In genomic region chr1:235022341-235023196, GRCh38 we compare ENCODE assay signal across 10 cellular contexts.
A peak's percentile ranks its signal among the peaks of the same experiment; 100 is the strongest.
DNase-seq lines count a peak whose midpoint lies in the region; ATAC-seq, FAIRE-seq and TF ChIP-seq lines count a peak whose summit lies in the region.
"Had no signal": no experiment of that assay in that cellular context is flagged by ENCODE, and none has a peak within 500 bp of the region (broad histone marks: within the 10 kb centered on the region; RNA-seq: fewer than 3 reads in every experiment).

No MANE protein-coding gene starts in this region.

- no peaks in the 10 kb centered on the region for H3K79me2 ChIP-seq in H9 (ENCODE audit: insufficient read depth, low read length)

- H4K8ac ChIP-seq in H9 (replicated peaks; ENCODE audit: insufficient read length, low read depth, low read length): no peak overlapping the region

- no peak overlapping the region for H3K4me2 ChIP-seq in H9 (ENCODE audit: insufficient read depth, insufficient read length, low read length)

- peaks cover 49 to 66% of the 10 kb centered on the region in 2 donors for H3K4me1 Mint-ChIP-seq in natural killer cell treated with Interleukin-12 subunit alpha and Interleukin-12 subunit beta and Interleukin-15 and Interleukin-18, amount 100 ng/mL, for 72 hours (ENCODE audit: low read depth in 2 of 2)
- H3K4me1 Mint-ChIP-seq in natural killer cell: peaks cover 9% of the 10 kb centered on the region in 2 donors
- peaks cover 25 to 37% of the 10 kb centered on the region in 2 experiments for H3K4me1 Mint-ChIP-seq in H9

- H2BK15ac ChIP-seq in H9 (ENCODE audit: low read depth, low read length): no peak overlapping the region

- 53% methylated on average over 16 of the region's 16 CpGs for WGBS in esophagus muscularis mucosa
- no CpG with 5 or more reads among the region's 16 CpGs for WGBS in H9 (ENCODE audit: extremely low coverage, insufficient read length, low lambda C conversion rate)

- no peak overlapping the region for H3T11ph ChIP-seq in H9 (ENCODE audit: low read length)

- no peaks in the 10 kb centered on the region for H3K79me1 ChIP-seq in H9 (ENCODE audit: insufficient read depth, low read depth, low read length, poor library complexity, severe bottlenecking)

- peaks cover 0 to 17% (median 15%) of the 10 kb centered on the region in 4 donors for H3K4me1 ChIP-seq in esophagus muscularis mucosa
- H3K4me1 ChIP-seq in H9 (ENCODE audit: insufficient read depth, low read length): no peaks in the 10 kb centered on the region; the same call in 1 of the 2 replicates
- H3K4me1 ChIP-seq: pancreas had no signal

- H3K9ac ChIP-seq in H9 (ENCODE audit: extremely low read depth, insufficient read length, low read length): no peak overlapping the region

- no peak overlapping the region for H3K4me3 ChIP-seq in esophagus muscularis mucosa
- H3K4me3 ChIP-seq: pancreas had no signal

- H2BK20ac ChIP-seq in H9 (ENCODE audit: low read depth, low read length, poor library complexity, severe bottlenecking): no peak overlapping the region

- H4K5ac ChIP-seq in H9 (ENCODE audit: insufficient read length, low read depth, low read length): no peak overlapping the region

- H3K18ac ChIP-seq in H9 (ENCODE audit: insufficient read length, low read depth, low read length): no peak overlapping the region

- peak overlapping the region; percentile 38 to 90 for H3K27ac Mint-ChIP-seq in natural killer cell treated with Interleukin-12 subunit alpha and Interleukin-12 subunit beta and Interleukin-15 and Interleukin-18, amount 100 ng/mL, for 72 hours
- no peak overlapping the region for H3K27ac Mint-ChIP-seq in natural killer cell
- H3K27ac Mint-ChIP-seq in H9: no peak overlapping the region
- H3K27ac Mint-ChIP-seq: IgD-negative memory B cell had no signal

- peak overlapping the region; percentile 43 for H3K4me3 Mint-ChIP-seq in natural killer cell treated with Interleukin-12 subunit alpha and Interleukin-12 subunit beta and Interleukin-15 and Interleukin-18, amount 100 ng/mL, for 72 hours
- H3K4me3 Mint-ChIP-seq in natural killer cell (no peak overlapping the region), H9 (no peak overlapping the region)
- H3K4me3 Mint-ChIP-seq: IgD-negative memory B cell had no signal

- no peaks in the 10 kb centered on the region for H3K27me3 Mint-ChIP-seq in natural killer cell treated with Interleukin-12 subunit alpha and Interleukin-12 subunit beta and Interleukin-15 and Interleukin-18, amount 100 ng/mL, for 72 hours
- no peaks in the 10 kb centered on the region for H3K27me3 Mint-ChIP-seq in natural killer cell (ENCODE audit: low read depth in 2 of 2)
- H3K27me3 Mint-ChIP-seq in H9 (ENCODE audit: low read depth): peaks cover 9% of the 10 kb centered on the region
- H3K27me3 Mint-ChIP-seq: IgD-negative memory B cell had no signal

- H3K27me3 ChIP-seq in esophagus muscularis mucosa: no peaks in the 10 kb centered on the region
- H3K27me3 ChIP-seq in H9 (ENCODE audit: insufficient read depth, low read length): no peaks in the 10 kb centered on the region; the same call in 1 of the 2 replicates
- H3K27me3 ChIP-seq: pancreas had no signal

- peaks cover 6% of the 10 kb centered on the region for H3K9me3 Mint-ChIP-seq in natural killer cell treated with Interleukin-12 subunit alpha and Interleukin-12 subunit beta and Interleukin-15 and Interleukin-18, amount 100 ng/mL, for 72 hours
- peaks cover 2 to 3% of the 10 kb centered on the region in 2 donors for H3K9me3 Mint-ChIP-seq in natural killer cell
- peaks cover 3 to 12% of the 10 kb centered on the region in 2 experiments for H3K9me3 Mint-ChIP-seq in H9
- H3K9me3 Mint-ChIP-seq: IgD-negative memory B cell had no signal

- TF ChIP-seq CTCF in natural killer cell (IDR thresholded peaks at IDR 0.05) (no peak), esophagus muscularis mucosa (IDR thresholded peaks at IDR 0.05) (no peak), H9 (conservative IDR thresholded peaks at IDR 0.05) (no peak)

- DNase-seq in natural killer cell treated with Interleukin-12 subunit alpha and Interleukin-12 subunit beta and Interleukin-15 and Interleukin-18, amount 100 ng/mL, for 72 hours (ENCODE audit: low spot score): no peak
- no peak for DNase-seq in natural killer cell
- no peak for DNase-seq in esophagus muscularis mucosa (ENCODE audit: extremely low spot score)
- DNase-seq in myocyte (ENCODE audit: low read depth): peak; percentile 43
- no peak for DNase-seq in RCC 7860 (ENCODE audit: low spot score)
- no peak for DNase-seq in H9
- no peak for DNase-seq in activated naive CD4-positive, alpha-beta T cell treated with Interleukin-2 at 50 U/mL for 16 hours
- DNase-seq: pancreas had no signal

- no peak for TF ChIP-seq POLR2A in esophagus muscularis mucosa (IDR thresholded peaks at IDR 0.05; ENCODE audit: low read depth)

- intact Hi-C loops in natural killer cell (cut with micrococcal nuclease) (no loop called here), esophagus muscularis mucosa (cut with DNase I) (no loop called here)

- H3K36me3 Mint-ChIP-seq in natural killer cell treated with Interleukin-12 subunit alpha and Interleukin-12 subunit beta and Interleukin-15 and Interleukin-18, amount 100 ng/mL, for 72 hours: peaks cover 11% of the 10 kb centered on the region
- H3K36me3 Mint-ChIP-seq in natural killer cell: peaks cover 10% of the 10 kb centered on the region
- peaks cover 0 to 9% (median 6%) of the 10 kb centered on the region in 3 experiments; a peak in 3 of 7 replicates for H3K36me3 Mint-ChIP-seq in H9 (ENCODE audit: insufficient read depth in 1 of 3, low read depth in 3 of 3)
- H3K36me3 Mint-ChIP-seq: IgD-negative memory B cell had no signal

- H2AFZ ChIP-seq in H9 (ENCODE audit: low read length): no peak overlapping the region

- H2BK5ac ChIP-seq in H9 (ENCODE audit: insufficient read length, low read length): no peak overlapping the region

- no peak overlapping the region for H2BK12ac ChIP-seq in H9 (ENCODE audit: insufficient read length, low read depth, low read length)

- no peak for ATAC-seq in natural killer cell treated with Interleukin-12 subunit alpha and Interleukin-12 subunit beta and Interleukin-15 and Interleukin-18, amount 100 ng/mL, for 72 hours
- no peak for ATAC-seq in natural killer cell
- no peak for ATAC-seq in GM18873 (IDR thresholded peaks at IDR 0.05; ENCODE audit: low FRiP score, unreplicated experiment)

- H2BK120ac ChIP-seq in H9 (ENCODE audit: low read depth, low read length, poor library complexity, severe bottlenecking): no peak overlapping the region

- no peak for TF ChIP-seq EP300 in esophagus muscularis mucosa (IDR thresholded peaks at IDR 0.05)

- no peak overlapping the region for H3K23ac ChIP-seq in H9 (ENCODE audit: insufficient read length, low read depth, low read length)

- H4K20me1 ChIP-seq in H9 (ENCODE audit: control insufficient read depth, insufficient read depth, insufficient read length): no peaks in the 10 kb centered on the region

- no peak overlapping the region for H3K4ac ChIP-seq in H9 (ENCODE audit: low read depth, low read length)

- H2AK5ac ChIP-seq in H9 (ENCODE audit: insufficient read length, low read length): no peak overlapping the region

- peak overlapping the region; percentile 36 to 59 (median 55) for H3K27ac ChIP-seq in esophagus muscularis mucosa (replicated peaks in 1 of 4)
- no peak overlapping the region for H3K27ac ChIP-seq in H9 (ENCODE audit: insufficient read length, low read depth, low read length)
- H3K27ac ChIP-seq: pancreas had no signal

- FAIRE-seq in RCC 7860 (lab: Jason Lieb, UNC): no peak
- FAIRE-seq: pancreas had no signal

- no peak overlapping the region for H3K14ac ChIP-seq in H9 (ENCODE audit: insufficient read depth, low read length)

- no peaks in the 10 kb centered on the region for H3K36me3 ChIP-seq in esophagus muscularis mucosa
- H3K36me3 ChIP-seq: pancreas had no signal

- no peak overlapping the region for H4K91ac ChIP-seq in H9 (ENCODE audit: insufficient read length, low read depth, low read length)

- no peak overlapping the region for H3K56ac ChIP-seq in H9 (ENCODE audit: insufficient read length, low read depth, low read length)

- H3K23me2 ChIP-seq in H9 (ENCODE audit: insufficient read length, low read depth, low read length, poor library complexity, severe bottlenecking): no peaks in the 10 kb centered on the region

- H3K9me3 ChIP-seq in esophagus muscularis mucosa (no peaks in the 10 kb centered on the region), H9 (ENCODE audit: control insufficient read depth, low read depth, low read length) (no peaks in the 10 kb centered on the region)
- H3K9me3 ChIP-seq: pancreas had no signal

Comparison
In these comparisons a context has a peak if more than half of its experiments do, and no peak if none do; other contexts are left out.
1. H3K27ac Mint-ChIP-seq: peak in natural killer cell treated with Interleukin-12 subunit alpha and Interleukin-12 subunit beta and Interleukin-15 and Interleukin-18, amount 100 ng/mL, for 72 hours (2 of 2); none in natural killer cell (0 of 2) and H9 (0 of 3).